Comparison of ENCODE assay signal across 1 cellular context in the genomic region with DNA sequence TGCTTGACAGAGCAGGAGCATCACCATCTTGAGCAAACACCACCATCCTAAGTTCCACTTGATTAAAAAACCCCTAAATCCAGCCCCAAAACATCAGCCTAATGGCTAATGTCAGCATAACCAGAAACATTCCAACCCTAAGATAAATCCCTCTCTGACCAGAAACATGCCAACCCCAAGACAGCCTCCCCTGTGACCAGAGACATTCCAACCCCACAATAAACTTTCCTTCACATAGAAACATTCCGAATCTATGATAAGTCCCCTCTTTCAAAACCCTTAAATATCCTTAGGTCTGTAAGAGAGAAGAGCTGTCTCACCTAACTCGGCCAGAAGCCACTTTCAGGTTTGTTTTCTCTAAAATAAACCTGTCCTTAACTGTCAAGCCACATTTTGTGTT.
TF ChIP-seq lines count a peak whose summit lies in the region.

No MANE protein-coding gene starts in this region.

TF ChIP-seq in IMR-90, 13 proteins besides CTCF, POLR2A, EP300 and RAD21 (continued from another document):
- TF ChIP-seq CHD1 (IDR thresholded peaks at IDR 0.05; ENCODE audit: low read depth, low read length): no peak
- TF ChIP-seq, protein P1, sequence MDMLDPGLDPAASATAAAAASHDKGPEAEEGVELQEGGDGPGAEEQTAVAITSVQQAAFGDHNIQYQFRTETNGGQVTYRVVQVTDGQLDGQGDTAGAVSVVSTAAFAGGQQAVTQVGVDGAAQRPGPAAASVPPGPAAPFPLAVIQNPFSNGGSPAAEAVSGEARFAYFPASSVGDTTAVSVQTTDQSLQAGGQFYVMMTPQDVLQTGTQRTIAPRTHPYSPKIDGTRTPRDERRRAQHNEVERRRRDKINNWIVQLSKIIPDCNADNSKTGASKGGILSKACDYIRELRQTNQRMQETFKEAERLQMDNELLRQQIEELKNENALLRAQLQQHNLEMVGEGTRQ (IDR thresholded peaks at IDR 0.05; ENCODE audit: low read depth, low read length): no peak
- no peak for TF ChIP-seq RCOR1 (IDR thresholded peaks at IDR 0.05; ENCODE audit: insufficient replicate concordance, low read length)
- TF ChIP-seq MXI1 (IDR thresholded peaks at IDR 0.05; ENCODE audit: borderline replicate concordance, low read depth, low read length): no peak
- TF ChIP-seq FOS (IDR thresholded peaks at IDR 0.05; ENCODE audit: low read depth, low read length): no peak
- TF ChIP-seq, protein P2, sequence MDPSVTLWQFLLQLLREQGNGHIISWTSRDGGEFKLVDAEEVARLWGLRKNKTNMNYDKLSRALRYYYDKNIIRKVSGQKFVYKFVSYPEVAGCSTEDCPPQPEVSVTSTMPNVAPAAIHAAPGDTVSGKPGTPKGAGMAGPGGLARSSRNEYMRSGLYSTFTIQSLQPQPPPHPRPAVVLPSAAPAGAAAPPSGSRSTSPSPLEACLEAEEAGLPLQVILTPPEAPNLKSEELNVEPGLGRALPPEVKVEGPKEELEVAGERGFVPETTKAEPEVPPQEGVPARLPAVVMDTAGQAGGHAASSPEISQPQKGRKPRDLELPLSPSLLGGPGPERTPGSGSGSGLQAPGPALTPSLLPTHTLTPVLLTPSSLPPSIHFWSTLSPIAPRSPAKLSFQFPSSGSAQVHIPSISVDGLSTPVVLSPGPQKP (IDR thresholded peaks at IDR 0.05; ENCODE audit: borderline replicate concordance, low read depth, low read length): no peak
- TF ChIP-seq SMC3 (IDR thresholded peaks at IDR 0.05; ENCODE audit: low read depth, low read length): no peak
- TF ChIP-seq NFE2L2 (IDR thresholded peaks at IDR 0.05; ENCODE audit: low read depth, low read length): no peak
- no peak for TF ChIP-seq RFX5 (IDR thresholded peaks at IDR 0.05; ENCODE audit: low read depth, low read length)
TF ChIP-seq in IMR-90: peak in this region for 0.
